In the genomic region with DNA sequence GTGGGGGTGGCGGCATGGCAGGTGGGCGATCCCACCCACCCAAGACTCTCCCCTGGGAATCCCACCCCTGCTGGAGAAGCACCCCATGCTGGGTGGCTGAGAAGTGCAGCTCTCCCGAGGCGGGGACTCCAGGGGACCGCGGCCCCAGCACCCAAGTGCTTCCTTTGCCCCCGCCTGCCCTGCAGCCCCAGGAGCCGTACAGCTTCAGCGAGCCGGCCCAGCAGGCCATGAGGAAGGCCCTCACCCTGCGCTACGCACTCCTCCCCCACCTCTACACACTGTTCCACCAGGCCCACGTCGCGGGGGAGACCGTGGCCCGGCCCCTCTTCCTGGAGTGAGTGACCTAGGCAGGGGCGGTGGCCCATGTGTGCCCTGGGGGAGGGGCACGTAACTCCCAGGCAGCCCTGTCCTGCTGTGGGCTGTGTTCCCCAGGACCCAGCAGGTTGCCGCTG, we compare ENCODE assay signal across 1 cellular context.
TF ChIP-seq lines count a peak whose summit lies in the region.

No MANE protein-coding gene starts in this region.

TF ChIP-seq in GM23338, 12 proteins besides CTCF, POLR2A, EP300 and RAD21:
- no peak for TF ChIP-seq EZH2phosphoT487 (IDR thresholded peaks at IDR 0.05; ENCODE audit: unreplicated experiment)
- TF ChIP-seq REST (IDR thresholded peaks at IDR 0.05; ENCODE audit: unreplicated experiment): no peak
- TF ChIP-seq CREB1 (CRISPR knock-in tag; IDR thresholded peaks at IDR 0.05; ENCODE audit: low read depth): no peak
- TF ChIP-seq, protein P1, sequence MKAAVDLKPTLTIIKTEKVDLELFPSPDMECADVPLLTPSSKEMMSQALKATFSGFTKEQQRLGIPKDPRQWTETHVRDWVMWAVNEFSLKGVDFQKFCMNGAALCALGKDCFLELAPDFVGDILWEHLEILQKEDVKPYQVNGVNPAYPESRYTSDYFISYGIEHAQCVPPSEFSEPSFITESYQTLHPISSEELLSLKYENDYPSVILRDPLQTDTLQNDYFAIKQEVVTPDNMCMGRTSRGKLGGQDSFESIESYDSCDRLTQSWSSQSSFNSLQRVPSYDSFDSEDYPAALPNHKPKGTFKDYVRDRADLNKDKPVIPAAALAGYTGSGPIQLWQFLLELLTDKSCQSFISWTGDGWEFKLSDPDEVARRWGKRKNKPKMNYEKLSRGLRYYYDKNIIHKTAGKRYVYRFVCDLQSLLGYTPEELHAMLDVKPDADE (IDR thresholded peaks at IDR 0.05): no peak
- no peak for TF ChIP-seq NANOG (IDR thresholded peaks at IDR 0.05; ENCODE audit: borderline replicate concordance)
- no peak for TF ChIP-seq JUNB (IDR thresholded peaks at IDR 0.05; ENCODE audit: unreplicated experiment)
- TF ChIP-seq ZNF114 (CRISPR knock-in tag; IDR thresholded peaks at IDR 0.05): no peak
- TF ChIP-seq ZNF331 (CRISPR knock-in tag; IDR thresholded peaks at IDR 0.05; ENCODE audit: low read depth): no peak
- no peak for TF ChIP-seq STAT1 (IDR thresholded peaks at IDR 0.05; ENCODE audit: unreplicated experiment)
- TF ChIP-seq POLR2AphosphoS5 (IDR thresholded peaks at IDR 0.05; ENCODE audit: low read depth): no peak
- TF ChIP-seq, protein P2, sequence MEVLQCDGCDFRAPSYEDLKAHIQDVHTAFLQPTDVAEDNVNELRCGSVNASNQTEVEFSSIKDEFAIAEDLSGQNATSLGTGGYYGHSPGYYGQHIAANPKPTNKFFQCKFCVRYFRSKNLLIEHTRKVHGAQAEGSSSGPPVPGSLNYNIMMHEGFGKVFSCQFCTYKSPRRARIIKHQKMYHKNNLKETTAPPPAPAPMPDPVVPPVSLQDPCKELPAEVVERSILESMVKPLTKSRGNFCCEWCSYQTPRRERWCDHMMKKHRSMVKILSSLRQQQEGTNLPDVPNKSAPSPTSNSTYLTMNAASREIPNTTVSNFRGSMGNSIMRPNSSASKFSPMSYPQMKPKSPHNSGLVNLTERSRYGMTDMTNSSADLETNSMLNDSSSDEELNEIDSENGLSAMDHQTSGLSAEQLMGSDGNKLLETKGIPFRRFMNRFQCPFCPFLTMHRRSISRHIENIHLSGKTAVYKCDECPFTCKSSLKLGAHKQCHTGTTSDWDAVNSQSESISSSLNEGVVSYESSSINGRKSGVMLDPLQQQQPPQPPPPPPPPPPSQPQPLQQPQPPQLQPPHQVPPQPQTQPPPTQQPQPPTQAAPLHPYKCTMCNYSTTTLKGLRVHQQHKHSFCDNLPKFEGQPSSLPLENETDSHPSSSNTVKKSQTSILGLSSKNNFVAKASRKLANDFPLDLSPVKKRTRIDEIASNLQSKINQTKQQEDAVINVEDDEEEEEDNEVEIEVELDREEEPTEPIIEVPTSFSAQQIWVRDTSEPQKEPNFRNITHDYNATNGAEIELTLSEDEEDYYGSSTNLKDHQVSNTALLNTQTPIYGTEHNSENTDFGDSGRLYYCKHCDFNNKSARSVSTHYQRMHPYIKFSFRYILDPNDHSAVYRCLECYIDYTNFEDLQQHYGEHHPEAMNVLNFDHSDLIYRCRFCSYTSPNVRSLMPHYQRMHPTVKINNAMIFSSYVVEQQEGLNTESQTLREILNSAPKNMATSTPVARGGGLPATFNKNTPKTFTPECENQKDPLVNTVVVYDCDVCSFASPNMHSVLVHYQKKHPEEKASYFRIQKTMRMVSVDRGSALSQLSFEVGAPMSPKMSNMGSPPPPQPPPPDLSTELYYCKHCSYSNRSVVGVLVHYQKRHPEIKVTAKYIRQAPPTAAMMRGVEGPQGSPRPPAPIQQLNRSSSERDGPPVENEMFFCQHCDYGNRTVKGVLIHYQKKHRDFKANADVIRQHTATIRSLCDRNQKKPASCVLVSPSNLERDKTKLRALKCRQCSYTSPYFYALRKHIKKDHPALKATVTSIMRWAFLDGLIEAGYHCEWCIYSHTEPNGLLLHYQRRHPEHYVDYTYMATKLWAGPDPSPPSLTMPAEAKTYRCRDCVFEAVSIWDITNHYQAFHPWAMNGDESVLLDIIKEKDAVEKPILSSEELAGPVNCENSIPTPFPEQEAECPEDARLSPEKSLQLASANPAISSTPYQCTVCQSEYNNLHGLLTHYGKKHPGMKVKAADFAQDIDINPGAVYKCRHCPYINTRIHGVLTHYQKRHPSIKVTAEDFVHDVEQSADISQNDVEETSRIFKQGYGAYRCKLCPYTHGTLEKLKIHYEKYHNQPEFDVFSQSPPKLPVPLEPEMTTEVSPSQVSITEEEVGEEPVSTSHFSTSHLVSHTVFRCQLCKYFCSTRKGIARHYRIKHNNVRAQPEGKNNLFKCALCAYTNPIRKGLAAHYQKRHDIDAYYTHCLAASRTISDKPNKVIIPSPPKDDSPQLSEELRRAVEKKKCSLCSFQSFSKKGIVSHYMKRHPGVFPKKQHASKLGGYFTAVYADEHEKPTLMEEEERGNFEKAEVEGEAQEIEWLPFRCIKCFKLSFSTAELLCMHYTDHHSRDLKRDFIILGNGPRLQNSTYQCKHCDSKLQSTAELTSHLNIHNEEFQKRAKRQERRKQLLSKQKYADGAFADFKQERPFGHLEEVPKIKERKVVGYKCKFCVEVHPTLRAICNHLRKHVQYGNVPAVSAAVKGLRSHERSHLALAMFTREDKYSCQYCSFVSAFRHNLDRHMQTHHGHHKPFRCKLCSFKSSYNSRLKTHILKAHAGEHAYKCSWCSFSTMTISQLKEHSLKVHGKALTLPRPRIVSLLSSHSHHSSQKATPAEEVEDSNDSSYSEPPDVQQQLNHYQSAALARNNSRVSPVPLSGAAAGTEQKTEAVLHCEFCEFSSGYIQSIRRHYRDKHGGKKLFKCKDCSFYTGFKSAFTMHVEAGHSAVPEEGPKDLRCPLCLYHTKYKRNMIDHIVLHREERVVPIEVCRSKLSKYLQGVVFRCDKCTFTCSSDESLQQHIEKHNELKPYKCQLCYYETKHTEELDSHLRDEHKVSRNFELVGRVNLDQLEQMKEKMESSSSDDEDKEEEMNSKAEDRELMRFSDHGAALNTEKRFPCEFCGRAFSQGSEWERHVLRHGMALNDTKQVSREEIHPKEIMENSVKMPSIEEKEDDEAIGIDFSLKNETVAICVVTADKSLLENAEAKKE (CRISPR knock-in tag; IDR thresholded peaks at IDR 0.05): no peak
- TF ChIP-seq EZH2 (IDR thresholded peaks at IDR 0.05; ENCODE audit: low read depth, unreplicated experiment): no peak
